ENCODE assay signal across 37 cellular contexts in genomic region chr4:119942806-119943205, GRCh38.
"Had no signal": no experiment of that assay in that cellular context is flagged by ENCODE, and none has a peak within 500 bp of the region (broad histone marks: within the 10 kb centered on the region; RNA-seq: fewer than 3 reads in every experiment).

No MANE protein-coding gene starts in this region.

- H3K27me3 ChIP-seq: MG63 had no signal

- H3K4me3 ChIP-seq: MG63, PC-9 had no signal

- H3K9me3 ChIP-seq: MG63 had no signal

- H3K27ac ChIP-seq: PC-9, RWPE1, WERI-Rb-1 had no signal

- ATAC-seq: activated CD8-positive, alpha-beta memory T cell treated with anti-CD3 and anti-CD28 coated beads, Interleukin-2, amount 10 ng/mL, durations not matched to agents 7 days and 5 days; activated T-helper 17 cell treated with anti-CD3 and anti-CD28 coated beads, Interleukin-2, amount 50 U/mL, for 72 hours; Right ventricle myocardium inferior had no signal

- H3K36me3 ChIP-seq: MG63, WERI-Rb-1 had no signal

- DNase-seq: activated CD4-positive, alpha-beta memory T cell treated with anti-CD3 and anti-CD28 coated beads, Interleukin-2, amount 10 ng/mL, durations not matched to agents 7 days and 5 days; activated CD4-positive, alpha-beta T cell treated with anti-CD3 and anti-CD28 coated beads for 1 hour; activated CD4-positive, alpha-beta T cell treated with anti-CD3 and anti-CD28 coated beads for 48 hours; activated CD4-positive, CD25-positive, alpha-beta regulatory T cell; activated CD8-positive, alpha-beta memory T cell treated with anti-CD3 and anti-CD28 coated beads for 24 hours; activated CD8-positive, alpha-beta memory T cell treated with anti-CD3 and anti-CD28 coated beads, Interleukin-2, amount 10 ng/mL, durations not matched to agents 7 days and 5 days; activated CD8-positive, alpha-beta memory T cell treated with anti-CD3 and anti-CD28 coated beads, Interleukin-2, amount 50 U/mL, for 48 hours; activated effector memory CD4-positive, alpha-beta T cell treated with anti-CD3 and anti-CD28 coated beads, Interleukin-2, amount 50 U/mL, for 16 hours; activated naive CD4-positive, alpha-beta T cell; activated naive CD4-positive, alpha-beta T cell treated with anti-CD3 and anti-CD28 coated beads, Interleukin-2, amount 50 U/mL, for 16 hours; activated naive CD8-positive, alpha-beta T cell treated with anti-CD3 and anti-CD28 coated beads for 36 hours; activated T-cell treated with anti-CD3 and anti-CD28 coated beads, Interleukin-2, amount 50 U/mL, for 48 hours; caudate nucleus; Kasumi-1; KG1; MG63; MV-4-11; NCI-H1092; NCI-H1417; NCI-H146; NCI-H187; NCI-H2029 treated with DMSO at 0.1 percent for 48 hours; NCI-H2107; NCI-H2171; NCI-H510A; NCI-H526; NCI-H748 treated with DMSO at 0.1 percent for 48 hours; NK-92 treated with Interleukin-12 subunit alpha and Interleukin-12 subunit beta, amount 100 ng/mL, for 24 hours; PC-9; SW 1271; T-helper 1 cell; T-helper 2 cell; T-helper 9 cell; WERI-Rb-1 had no signal
